14 cellular contexts compared by ENCODE assay signal in the genomic region with DNA sequence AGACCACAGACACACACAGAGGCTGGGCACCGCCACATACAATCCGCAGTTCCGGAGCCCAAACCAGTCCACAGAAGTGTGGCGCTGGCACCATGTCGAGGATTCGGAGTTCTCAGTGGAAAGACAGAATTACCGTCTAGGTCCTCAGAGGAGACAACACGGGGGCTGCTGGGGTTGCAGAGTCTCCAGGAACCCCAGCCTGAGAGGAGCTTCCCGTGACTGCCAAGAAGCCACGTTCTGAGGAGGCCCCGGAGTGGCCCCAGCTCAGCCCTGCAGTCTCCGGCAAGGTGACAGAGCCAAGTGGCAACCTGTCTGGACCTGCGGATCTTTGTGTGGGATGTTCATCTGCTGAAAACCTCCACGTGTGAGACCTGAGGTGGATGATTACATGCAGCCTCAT. TPM values are rescaled to one million over a fixed set of nuclear protein-coding genes. Genes with fewer than 3 reads are reported as not detected.
DNase-seq lines count a peak whose midpoint lies in the region; ATAC-seq and TF ChIP-seq lines count a peak whose summit lies in the region.
"Had no signal": no experiment of that assay in that cellular context is flagged by ENCODE, and none has a peak within 500 bp of the region (broad histone marks: within the 10 kb centered on the region; RNA-seq: fewer than 3 reads in every experiment).

No MANE protein-coding gene starts in this region.

- H3K27me3 ChIP-seq in right cardiac atrium (ENCODE audit: control insufficient read depth, insufficient read depth) (no peaks in the 10 kb centered on the region), upper lobe of left lung (no peaks in the 10 kb centered on the region)
- H3K27me3 ChIP-seq: BE2C had no signal

- H3K4me1 ChIP-seq in right cardiac atrium (ENCODE audit: control insufficient read depth, insufficient read depth, low read length) (no peaks in the 10 kb centered on the region), upper lobe of left lung (no peaks in the 10 kb centered on the region)
- H3K4me1 ChIP-seq: A549 had no signal

- H3K27me3 Mint-ChIP-seq in glutamatergic neuron (ENCODE audit: unreplicated experiment): no peaks in the 10 kb centered on the region
- H3K27me3 Mint-ChIP-seq: CD4-positive, alpha-beta memory T cell had no signal

- H3K9me3 ChIP-seq in right cardiac atrium (ENCODE audit: control insufficient read depth, low read length) (no peaks in the 10 kb centered on the region), upper lobe of left lung (no peaks in the 10 kb centered on the region)
- H3K9me3 ChIP-seq: A549, BE2C had no signal

- peaks cover 6 to 65% (median 40%) of the 10 kb centered on the region in 4 donors for H3K36me3 ChIP-seq in upper lobe of left lung

- no peak overlapping the region for H3K4me3 ChIP-seq in right cardiac atrium (ENCODE audit: low read length)
- H3K4me3 ChIP-seq in upper lobe of left lung: peak overlapping the region in 1 of 4 donors; percentile 8
- H3K4me3 ChIP-seq: A549, GM12878, GM23338 had no signal

- no peak for TF ChIP-seq POLR2A in upper lobe of left lung (IDR thresholded peaks at IDR 0.05)

- H3K36me3 Mint-ChIP-seq in glutamatergic neuron (ENCODE audit: unreplicated experiment): no peaks in the 10 kb centered on the region

- WGBS in right cardiac atrium: 92% methylated on average over 14 of the region's 14 CpGs
- WGBS in upper lobe of left lung, 2 donors: 83 to 89% methylated on average over 2 to 8 of the region's 14 CpGs

- peaks cover 9% of the 10 kb centered on the region for H3K4me1 Mint-ChIP-seq in glutamatergic neuron (ENCODE audit: low read depth, unreplicated experiment)

- intact Hi-C loops in right cardiac atrium (cut with DNase I) (loop anchor here in 1 of 4 donors (5.0 kb wide), 1 partner anchor 102 kb away; no protein-coding TSS in a partner anchor), left cardiac atrium (cut with DNase I) (no loop called here)

- TF ChIP-seq EP300 in upper lobe of left lung (IDR thresholded peaks at IDR 0.05): no peak

- TF ChIP-seq CTCF in glutamatergic neuron (IDR thresholded peaks at IDR 0.05; ENCODE audit: partially characterized antibody, unreplicated experiment): no peak
- no peak for TF ChIP-seq CTCF in upper lobe of left lung (IDR thresholded peaks at IDR 0.05)

- no peak overlapping the region for H3K4me3 Mint-ChIP-seq in glutamatergic neuron (ENCODE audit: unreplicated experiment)
- H3K4me3 Mint-ChIP-seq: CD4-positive, alpha-beta memory T cell; GM23338; H9 had no signal

- peak overlapping the region; percentile 12 for H3K27ac ChIP-seq in right cardiac atrium (ENCODE audit: low read length)
- H3K27ac ChIP-seq in upper lobe of left lung: peak overlapping the region; percentile 6 to 74 (median 44)
- H3K27ac ChIP-seq: A549, C4-2B had no signal

- ATAC-seq in right cardiac atrium (no peak), left cardiac atrium (no peak), upper lobe of left lung (ENCODE audit: low FRiP score in 2 of 2) (peak in 1 of 2 donors; percentile 25), HG02938 (IDR thresholded peaks at IDR 0.05; ENCODE audit: unreplicated experiment) (no peak)
- ATAC-seq: A549, GM12878, GM23338 had no signal

- peak overlapping the region; percentile 39 for H3K27ac Mint-ChIP-seq in glutamatergic neuron (ENCODE audit: unreplicated experiment)
- H3K27ac Mint-ChIP-seq: CD4-positive, alpha-beta memory T cell; GM23338 had no signal

- H3K9me3 Mint-ChIP-seq in glutamatergic neuron (ENCODE audit: unreplicated experiment): no peaks in the 10 kb centered on the region
- H3K9me3 Mint-ChIP-seq: CD4-positive, alpha-beta memory T cell; GM23338; H9 had no signal

- DNase-seq in right cardiac atrium (no peak), left cardiac atrium (no peak), glutamatergic neuron (no peak), upper lobe of left lung (no peak), ureter (ENCODE audit: low spot score) (no peak)
- DNase-seq: BE2C; CD4-positive, alpha-beta memory T cell; DMS79; H9 had no signal

RNA-seq across cellular contexts. Expression of a gene that starts 7.3 kb away (rescaled TPM):
- total RNA-seq in right cardiac atrium (100 to 1,000 TPM; 320 to 446 (median 375) TPM), left cardiac atrium (100 to 1,000 TPM; 241 to 245 TPM), glutamatergic neuron (ENCODE audit: unreplicated experiment) (20.7 TPM), upper lobe of left lung (1 to 10 TPM in 5 of 6 donors, under 1 TPM in 1; 0.59 to 6.3 (median 2.8) TPM), ureter (4.2 TPM)
- 280 TPM for polyA plus RNA-seq in right cardiac atrium

RNA-seq across cellular contexts. Expression of a gene that starts 29.9 kb away (rescaled TPM):
- total RNA-seq in right cardiac atrium: 100 to 1,000 TPM; 124 to 160 (median 142) TPM
- polyA plus RNA-seq in right cardiac atrium: 91.6 TPM
- total RNA-seq in left cardiac atrium: 10 to 100 TPM; 81.1 to 94.3 TPM
- 97.7 TPM for total RNA-seq in glutamatergic neuron (ENCODE audit: unreplicated experiment)
- total RNA-seq in upper lobe of left lung: 10 to 100 TPM; 10.1 to 53.4 (median 26.5) TPM
- 20.6 TPM for total RNA-seq in ureter

Comparison
In these comparisons a context has a peak if more than half of its experiments do, and no peak if none do; other contexts are left out.
1. RNA of a gene that starts 7.3 kb away (total RNA-seq): 320 to 446 TPM in right cardiac atrium and 241 to 245 TPM in left cardiac atrium; 20.7 TPM in glutamatergic neuron (single experiment), 4.2 TPM in ureter (single experiment) and 0.59 to 6.3 TPM in upper lobe of left lung; every median in the first group is over 10 times any median in the second.